16 cellular contexts compared by ENCODE assay signal in the genomic region with DNA sequence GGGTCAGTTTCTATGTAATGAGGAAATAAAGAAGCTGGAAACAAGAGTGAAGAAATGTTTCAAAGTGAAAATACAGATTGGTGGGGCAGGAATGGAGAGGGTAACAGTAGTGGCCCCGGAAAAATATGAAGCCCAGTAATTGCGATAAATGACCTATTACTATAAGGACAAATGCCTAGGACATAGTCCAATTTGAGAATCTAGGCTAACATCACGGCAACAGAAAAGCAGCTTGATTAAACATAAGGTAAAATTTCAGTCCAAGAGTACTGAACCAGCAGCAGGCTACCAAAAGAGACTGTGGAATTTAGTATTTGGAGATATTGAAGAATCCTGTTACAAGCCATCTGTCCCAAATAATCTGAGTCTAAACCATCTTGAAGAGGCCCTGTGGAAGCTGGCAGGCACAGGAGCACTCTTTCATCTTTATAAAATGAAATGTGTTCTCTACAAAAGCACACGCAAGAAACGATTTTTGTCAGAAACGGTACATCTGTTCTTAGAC. TPM values are rescaled to one million over a fixed set of nuclear protein-coding genes. Genes with fewer than 3 reads are reported as not detected.
A peak's percentile ranks its signal among the peaks of the same experiment; 100 is the strongest.
DNase-seq lines count a peak whose midpoint lies in the region; TF ChIP-seq lines count a peak whose summit lies in the region.
"Had no signal": no experiment of that assay in that cellular context is flagged by ENCODE, and none has a peak within 500 bp of the region (broad histone marks: within the 10 kb centered on the region; RNA-seq: fewer than 3 reads in every experiment).

No MANE protein-coding gene starts in this region.

- no peak overlapping the region for H3K4me3 ChIP-seq in neural progenitor cell
- H3K4me3 ChIP-seq in uterus: no peak overlapping the region
- H3K4me3 ChIP-seq: MG63 had no signal

- no peaks in the 10 kb centered on the region for H3K27me3 Mint-ChIP-seq in neural progenitor cell (ENCODE audit: insufficient read depth, low read depth)
- H3K27me3 Mint-ChIP-seq: activated naive CD4-positive, alpha-beta T cell treated with anti-CD3 and anti-CD28 coated beads, Interleukin-2, amount 10 ng/mL, durations not matched to agents 7 days and 5 days; progenitor cell of endocrine pancreas had no signal

- H3K27ac ChIP-seq in KOPT-K1 (ENCODE audit: low read depth, low read length, poor library complexity, severe bottlenecking) (peak overlapping the region; percentile 99), neural progenitor cell (no peak overlapping the region), uterus (peak overlapping the region in 1 of 2 donors; percentile 13)

- H3K36me3 ChIP-seq in KOPT-K1 (ENCODE audit: insufficient read depth, low read length): peaks cover 11% of the 10 kb centered on the region
- no peaks in the 10 kb centered on the region for H3K36me3 ChIP-seq in neural progenitor cell
- H3K36me3 ChIP-seq in uterus: no peaks in the 10 kb centered on the region

- H3K27me3 ChIP-seq in neural progenitor cell (no peaks in the 10 kb centered on the region), uterus (no peaks in the 10 kb centered on the region)
- H3K27me3 ChIP-seq: MG63 had no signal

- peaks cover 9% of the 10 kb centered on the region for H3K9me3 Mint-ChIP-seq in neural progenitor cell
- H3K9me3 Mint-ChIP-seq: activated naive CD4-positive, alpha-beta T cell treated with anti-CD3 and anti-CD28 coated beads, Interleukin-2, amount 10 ng/mL, durations not matched to agents 7 days and 5 days had no signal

- peak overlapping the region; percentile 23 for H3K9ac ChIP-seq in neural progenitor cell

- peaks cover 9% of the 10 kb centered on the region for H3K36me3 Mint-ChIP-seq in neural progenitor cell

- H3K4me1 Mint-ChIP-seq in neural progenitor cell: peaks cover 49% of the 10 kb centered on the region

- H3K9me3 ChIP-seq in KOPT-K1 (ENCODE audit: insufficient read depth, low read length, poor library complexity, severe bottlenecking): no peaks in the 10 kb centered on the region
- H3K9me3 ChIP-seq in neural progenitor cell (ENCODE audit: low read depth): no peaks in the 10 kb centered on the region
- no peaks in the 10 kb centered on the region for H3K9me3 ChIP-seq in uterus
- H3K9me3 ChIP-seq: Caco-2, MG63 had no signal

- no peak overlapping the region for H3K4me3 Mint-ChIP-seq in neural progenitor cell
- H3K4me3 Mint-ChIP-seq: activated naive CD4-positive, alpha-beta T cell treated with anti-CD3 and anti-CD28 coated beads, Interleukin-2, amount 10 ng/mL, durations not matched to agents 7 days and 5 days had no signal

- no peak for TF ChIP-seq CTCF in neural progenitor cell (IDR thresholded peaks at IDR 0.05)
- no peak for TF ChIP-seq CTCF in uterus (IDR thresholded peaks at IDR 0.05)

- peaks cover 85% of the 10 kb centered on the region for H3K79me2 ChIP-seq in neural progenitor cell (ENCODE audit: low read depth)

- H3F3A ChIP-seq in neural progenitor cell (ENCODE audit: low read depth): no peaks in the 10 kb centered on the region

- no peak for TF ChIP-seq POLR2A in uterus (IDR thresholded peaks at IDR 0.05)

- peak; percentile 47 for DNase-seq in NCI-H82 (lab: John Stamatoyannopoulos, UW)
- DNase-seq in NCI-H82 treated with DMSO at 0.1 percent for 48 hours (lab: John Stamatoyannopoulos, UW; ENCODE audit: unreplicated experiment): no peak
- DNase-seq in cerebellar cortex (ENCODE audit: low spot score): peak; percentile 92
- no peak for DNase-seq in neural progenitor cell (ENCODE audit: low spot score)
- DNase-seq in uterus: no peak
- DNase-seq in head of caudate nucleus: no peak
- DNase-seq in RPMI8226: no peak
- DNase-seq: 8988T; activated naive CD4-positive, alpha-beta T cell treated with anti-CD3 and anti-CD28 coated beads, Interleukin-2, amount 10 ng/mL, durations not matched to agents 7 days and 5 days; Caco-2; central memory CD4-positive, alpha-beta T cell; kidney; MG63; trophoblast cell had no signal

- no peak overlapping the region for H2AFZ ChIP-seq in neural progenitor cell (replicated peaks)

- no peak overlapping the region for H3K27ac Mint-ChIP-seq in neural progenitor cell
- H3K27ac Mint-ChIP-seq: activated naive CD4-positive, alpha-beta T cell treated with anti-CD3 and anti-CD28 coated beads, Interleukin-2, amount 10 ng/mL, durations not matched to agents 7 days and 5 days; progenitor cell of endocrine pancreas had no signal

- H3K4me2 ChIP-seq in neural progenitor cell: no peak overlapping the region

- intact Hi-C loops in uterus (cut with DNase I; ENCODE audit: low total_unique reads) (no loop called here), head of caudate nucleus (cut with DNase I) (no loop called here)

- H3K4me1 ChIP-seq in neural progenitor cell (peaks cover 33% of the 10 kb centered on the region), uterus (peaks cover 0 to 7% of the 10 kb centered on the region in 2 donors)

- peaks cover 82% of the 10 kb centered on the region for H4K20me1 ChIP-seq in neural progenitor cell (ENCODE audit: low read depth)

RNA-seq across cellular contexts. Expression of gene ELOVL5, which starts 49.4 kb away (rescaled TPM):
- 137 and 185 TPM in 2 replicates for total RNA-seq in neural progenitor cell (ENCODE audit: low replicate concordance)
- total RNA-seq in uterus: 10 to 100 TPM; 26.4 to 80.7 (median 48.4) TPM

Comparison
In these comparisons a context has a peak if more than half of its experiments do, and no peak if none do; other contexts are left out.
1. DNase-seq: peak in NCI-H82 (single experiment) and cerebellar cortex (single experiment); none in NCI-H82 treated with DMSO at 0.1 percent for 48 hours (single experiment), neural progenitor cell (single experiment), uterus (0 of 2), head of caudate nucleus (0 of 42) and RPMI8226 (single experiment).